19 cellular contexts compared by ENCODE assay signal in genomic region chr2:138724296-138724695, GRCh38. TPM values are rescaled to one million over a fixed set of nuclear protein-coding genes. Genes with fewer than 3 reads are reported as not detected.
"Had no signal": no experiment of that assay in that cellular context is flagged by ENCODE, and none has a peak within 500 bp of the region (broad histone marks: within the 10 kb centered on the region; RNA-seq: fewer than 3 reads in every experiment).

No MANE protein-coding gene starts in this region.

- H3K36me3 ChIP-seq: esophagus squamous epithelium, left lung had no signal

- ATAC-seq: activated CD4-positive, CD25-positive, alpha-beta regulatory T cell treated with anti-CD3 and anti-CD28 coated beads, Interleukin-2, amount 50 U/mL, for 24 hours; activated CD8-positive, alpha-beta memory T cell treated with anti-CD3 and anti-CD28 coated beads, Interleukin-2, amount 10 ng/mL, durations not matched to agents 7 days and 5 days; activated naive CD4-positive, alpha-beta T cell treated with anti-CD3 and anti-CD28 coated beads, Interleukin-2, amount 50 U/mL, for 72 hours; foreskin keratinocyte; left lung had no signal

- H3K9me3 ChIP-seq: esophagus squamous epithelium, left lung had no signal

- H3K4me1 ChIP-seq: esophagus squamous epithelium, foreskin keratinocyte, left lung had no signal

- FAIRE-seq: endometrium, urothelium cell line had no signal

- H3K27me3 ChIP-seq: esophagus squamous epithelium, foreskin keratinocyte, left lung had no signal

- H3K4me3 ChIP-seq: esophagus squamous epithelium, left lung had no signal

- DNase-seq: activated CD4-positive, alpha-beta T cell treated with anti-CD3 and anti-CD28 coated beads, Interleukin-2, amount 50 U/mL, for 4 hours; activated CD8-positive, alpha-beta memory T cell treated with anti-CD3 and anti-CD28 coated beads, Interleukin-2, amount 10 ng/mL, durations not matched to agents 7 days and 5 days; activated effector memory CD4-positive, alpha-beta T cell treated with anti-CD3 and anti-CD28 coated beads, Interleukin-2, amount 50 U/mL, for 16 hours; activated T-cell treated with anti-CD3 and anti-CD28 coated beads, Interleukin-2, amount 50 U/mL, for 24 hours; amniotic stem cell; esophagus squamous epithelium; foreskin keratinocyte; head of caudate nucleus; islet precursor cell; left lung; stimulated activated CD4-positive, alpha-beta T cell treated with anti-CD3 and anti-CD28 coated beads, Interleukin-4, amount 100 ng/mL, for 24 hours; T-helper 2 cell had no signal

- H3K27ac ChIP-seq: esophagus squamous epithelium, foreskin keratinocyte, left lung had no signal

RNA-seq across cellular contexts. Expression of gene NXPH2, which starts 55.9 kb away (rescaled TPM):
- total RNA-seq: activated CD8-positive, alpha-beta memory T cell treated with anti-CD3 and anti-CD28 coated beads, Interleukin-2, amount 10 ng/mL, durations not matched to agents 7 days and 5 days; activated naive CD4-positive, alpha-beta T cell treated with anti-CD3 and anti-CD28 coated beads, Interleukin-2, amount 50 U/mL, for 72 hours; dermis microvascular lymphatic vessel endothelial cell; esophagus squamous epithelium; foreskin keratinocyte; left lung; osteoblast; pulmonary artery endothelial cell had no signal
- polyA plus RNA-seq: foreskin keratinocyte had no signal
